1 cellular context compared by ENCODE assay signal in the genomic region with DNA sequence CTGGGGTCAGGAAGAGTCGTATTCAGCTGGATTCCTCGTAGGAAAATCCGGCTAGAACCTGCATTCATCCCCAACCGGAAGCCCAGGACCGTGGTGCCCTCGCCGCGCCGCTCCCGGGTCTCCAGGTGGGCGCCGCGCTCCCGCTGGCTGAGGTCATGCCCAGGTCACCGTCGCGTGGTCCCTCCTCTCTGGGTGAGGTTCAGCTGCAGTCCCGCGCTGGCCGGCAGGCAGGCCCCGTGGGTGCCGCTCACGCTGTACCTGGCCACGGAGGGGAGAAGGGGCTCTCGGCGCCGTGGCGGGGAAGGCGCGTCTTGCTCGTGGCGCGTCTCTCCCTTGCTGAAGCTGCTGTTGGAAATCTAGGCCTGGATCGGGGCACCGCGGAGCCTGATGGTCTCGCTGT.
TF ChIP-seq lines count a peak whose summit lies in the region.

No MANE protein-coding gene starts in this region.

TF ChIP-seq in H1, 55 proteins besides CTCF, POLR2A, EP300 and RAD21:
- no peak for TF ChIP-seq EZH2 (IDR thresholded peaks at IDR 0.05; ENCODE audit: low read depth, low read length, severe bottlenecking)
- TF ChIP-seq FOSL1 (IDR thresholded peaks at IDR 0.05; ENCODE audit: insufficient read depth, low read depth, low read length) = no peak
- TF ChIP-seq CHD2 (IDR thresholded peaks at IDR 0.05; ENCODE audit: low read length) = no peak
- TF ChIP-seq SIRT6 (IDR thresholded peaks at IDR 0.05; ENCODE audit: low read length) = no peak
- no peak for TF ChIP-seq POLR2AphosphoS5 (IDR thresholded peaks at IDR 0.05; ENCODE audit: low read depth, low read length)
